Comparison of ENCODE assay signal across 8 cellular contexts in the genomic region with DNA sequence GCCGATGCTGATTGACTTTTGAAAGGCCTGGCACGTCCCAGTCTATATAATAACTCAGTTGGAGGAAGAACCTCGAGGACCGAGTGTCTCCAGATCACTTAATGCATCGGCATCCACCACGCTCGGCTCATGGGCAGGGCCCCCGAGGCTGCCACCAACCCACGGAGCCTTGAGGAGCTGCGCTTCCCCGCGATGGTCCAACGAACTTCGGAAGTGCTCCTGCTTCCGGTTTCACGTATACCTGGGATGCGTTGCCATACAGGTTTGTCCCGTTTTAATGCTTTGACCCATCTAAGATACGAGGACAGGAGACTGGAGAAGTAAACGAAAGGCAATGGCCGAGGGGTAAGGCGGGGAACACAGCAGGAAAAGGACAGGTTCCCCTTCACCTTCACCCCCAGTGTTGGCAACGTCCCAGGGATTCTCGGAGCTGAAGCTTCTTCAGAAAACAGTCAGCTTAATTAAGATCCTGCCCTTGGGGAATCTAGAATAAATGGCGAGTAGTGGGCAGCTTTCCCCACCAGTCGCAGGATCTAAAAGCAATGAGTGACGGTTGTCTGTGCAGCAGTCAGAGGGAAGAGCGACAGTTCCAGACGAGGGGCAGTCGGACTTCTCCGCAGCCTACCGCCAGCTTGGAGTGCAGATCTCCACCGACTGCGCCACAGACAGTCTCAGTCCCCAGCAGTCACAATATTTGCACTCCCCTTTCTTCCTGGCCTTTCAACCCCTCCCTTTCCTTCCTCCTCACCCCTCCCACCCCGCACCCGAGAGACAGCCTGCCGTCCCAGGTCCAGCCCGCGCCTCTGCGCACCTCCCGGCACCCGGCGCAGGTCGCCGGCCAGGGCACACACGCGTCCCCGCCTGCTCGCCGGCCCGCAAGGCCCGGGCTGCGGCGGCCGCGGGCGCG. TPM values are rescaled to one million over a fixed set of nuclear protein-coding genes. Genes with fewer than 3 reads are reported as not detected.
DNase-seq lines count a peak whose midpoint lies in the region; ATAC-seq and TF ChIP-seq lines count a peak whose summit lies in the region.

No MANE protein-coding gene starts in this region.

- no peaks in the 10 kb centered on the region for H3K36me3 ChIP-seq in left lung

- H3K27me3 Mint-ChIP-seq in activated naive CD8-positive, alpha-beta T cell treated with anti-CD3 and anti-CD28 coated beads for 36 hours = peaks cover 75% of the 10 kb centered on the region
- H3K27me3 Mint-ChIP-seq in type B pancreatic cell = peaks cover 82% of the 10 kb centered on the region

- H3K27ac Mint-ChIP-seq in activated naive CD8-positive, alpha-beta T cell treated with anti-CD3 and anti-CD28 coated beads for 36 hours = no peak overlapping the region
- H3K27ac Mint-ChIP-seq in type B pancreatic cell = peak overlapping the region; percentile 70

- H3K9me3 Mint-ChIP-seq in activated naive CD8-positive, alpha-beta T cell treated with anti-CD3 and anti-CD28 coated beads for 36 hours = peaks cover 3% of the 10 kb centered on the region
- no peaks in the 10 kb centered on the region for H3K9me3 Mint-ChIP-seq in type B pancreatic cell

- peaks cover 17% of the 10 kb centered on the region for H3K4me1 Mint-ChIP-seq in activated naive CD8-positive, alpha-beta T cell treated with anti-CD3 and anti-CD28 coated beads for 36 hours
- H3K4me1 Mint-ChIP-seq in type B pancreatic cell (ENCODE audit: unreplicated experiment) = no peaks in the 10 kb centered on the region

- no peak for TF ChIP-seq CTCF in left lung (IDR thresholded peaks at IDR 0.05)
- no peak for TF ChIP-seq CTCF in type B pancreatic cell (conservative IDR thresholded peaks at IDR 0.05)

- H3K9me3 ChIP-seq in left lung = no peaks in the 10 kb centered on the region

- intact Hi-C loops in left lung (cut with DNase I) = no loop called here

- H3K27me3 ChIP-seq in left lung = peaks cover 85 to 99% of the 10 kb centered on the region in 2 donors

- H3K4me3 ChIP-seq in left lung = peak overlapping the region; percentile 19 to 49

- H3K27ac ChIP-seq in left lung = no peak overlapping the region

- DNase-seq in A172 (ENCODE audit: low spot score) = peak; percentile 78
- peak; percentile 86 for DNase-seq in NCI-H345 (lab: John Stamatoyannopoulos, UW)
- DNase-seq in activated naive CD8-positive, alpha-beta T cell treated with anti-CD3 and anti-CD28 coated beads for 36 hours = peak; percentile 22
- peak in 1 of 2 donors; percentile 41 for DNase-seq in left lung
- no peak for DNase-seq in type B pancreatic cell (ENCODE audit: extremely low spot score, unreplicated experiment)
- no peak for DNase-seq in hippocampal formation (lab: John Stamatoyannopoulos, UW)

- peak overlapping the region; percentile 77 for H3K4me3 Mint-ChIP-seq in activated naive CD8-positive, alpha-beta T cell treated with anti-CD3 and anti-CD28 coated beads for 36 hours
- H3K4me3 Mint-ChIP-seq in type B pancreatic cell = peak overlapping the region; percentile 89

- no peaks in the 10 kb centered on the region for H3K36me3 Mint-ChIP-seq in activated naive CD8-positive, alpha-beta T cell treated with anti-CD3 and anti-CD28 coated beads for 36 hours
- H3K36me3 Mint-ChIP-seq in type B pancreatic cell = no peaks in the 10 kb centered on the region

- peaks cover 7 to 16% of the 10 kb centered on the region in 2 donors for H3K4me1 ChIP-seq in left lung

- ATAC-seq in GM18858 (IDR thresholded peaks at IDR 0.05; ENCODE audit: unreplicated experiment) (peak; percentile 44), HG02973 (IDR thresholded peaks at IDR 0.05; ENCODE audit: unreplicated experiment) (peak; percentile 42), left lung (no peak)

RNA-seq across cellular contexts. Expression of a gene that starts 10.7 kb away (rescaled TPM):
- 0.71 TPM in 1 of 2 replicates, not detected in the other for total RNA-seq in A172 (2014; rRNA removed; shearing (Covaris generic))
- not detected for total RNA-seq in activated naive CD8-positive, alpha-beta T cell treated with anti-CD3 and anti-CD28 coated beads for 36 hours
- total RNA-seq in left lung (not detected), type B pancreatic cell (ENCODE audit: low replicate concordance) (2.0 and 4.3 TPM in 2 replicates)

Comparison
In these comparisons a context has a peak if more than half of its experiments do, and no peak if none do; other contexts are left out.
1. DNase-seq: peak in A172 (single experiment), NCI-H345 (single experiment) and activated naive CD8-positive, alpha-beta T cell treated with anti-CD3 and anti-CD28 coated beads for 36 hours (single experiment); none in type B pancreatic cell (single experiment) and hippocampal formation (0 of 2).